Comparison of ENCODE assay signal across 19 cellular contexts in the genomic region with DNA sequence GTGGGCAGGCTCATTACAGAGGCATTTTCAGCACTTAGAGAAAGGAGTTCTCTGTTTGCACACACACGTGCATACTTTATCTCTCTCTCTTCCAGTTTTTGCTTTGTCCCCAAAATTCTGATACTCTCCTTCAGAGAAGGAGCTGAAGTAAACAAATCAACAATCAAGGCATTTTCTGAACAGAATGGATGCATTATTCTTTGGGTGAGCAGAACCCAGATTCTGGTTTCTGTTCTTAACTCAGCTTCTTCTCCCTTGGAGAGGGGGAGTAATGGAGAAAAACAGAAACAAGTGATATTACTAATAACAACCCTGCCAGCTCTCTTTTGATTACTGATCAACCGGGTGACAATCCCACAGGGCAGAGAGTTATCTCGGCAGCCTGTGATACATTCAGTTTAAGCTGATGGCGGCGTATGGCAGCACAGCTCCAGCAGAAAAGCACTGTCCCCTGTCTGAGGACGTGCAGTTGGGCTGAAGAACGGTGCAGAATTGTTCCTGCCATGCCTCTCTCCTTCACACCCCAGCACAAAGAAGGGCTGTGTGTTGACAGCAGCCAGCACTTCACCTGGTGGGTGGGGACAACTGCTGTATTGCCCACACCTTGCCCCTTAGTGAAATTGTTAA. TPM values are rescaled to one million over a fixed set of nuclear protein-coding genes. Genes with fewer than 3 reads are reported as not detected.
DNase-seq lines count a peak whose midpoint lies in the region; ATAC-seq and TF ChIP-seq lines count a peak whose summit lies in the region.
"Had no signal": no experiment of that assay in that cellular context is flagged by ENCODE, and none has a peak within 500 bp of the region (broad histone marks: within the 10 kb centered on the region; RNA-seq: fewer than 3 reads in every experiment).

No MANE protein-coding gene starts in this region.

- CTCF ChIA-PET in activated CD8-positive, alpha-beta memory T cell treated with anti-CD3 and anti-CD28 coated beads, Interleukin-2, amount 10 ng/mL, durations not matched to agents 7 days and 5 days (lab: Charles Lee) = no interaction called here

- no peak for TF ChIP-seq POLR2A in testis (IDR thresholded peaks at IDR 0.05)

- WGBS in testis, 2 donors = 65 to 70% methylated on average over 7 of the region's 7 CpGs

- H3K4me3 ChIP-seq in testis = no peak overlapping the region
- H3K4me3 ChIP-seq: BLaER1 treated with 17β-estradiol and CSF1 and Interleukin-3, amounts not matched to agents 10 nM and 100 nM; GM12878; GM23338 had no signal

- peaks cover 40% of the 10 kb centered on the region for H3K4me1 Mint-ChIP-seq in neural crest cell
- H3K4me1 Mint-ChIP-seq in activated CD8-positive, alpha-beta memory T cell treated with anti-CD3 and anti-CD28 coated beads, Interleukin-2, amount 10 ng/mL, durations not matched to agents 7 days and 5 days = no peaks in the 10 kb centered on the region

- H3K4me1 ChIP-seq in testis = peaks cover 44% of the 10 kb centered on the region
- H3K4me1 ChIP-seq: BLaER1 treated with 17β-estradiol and CSF1 and Interleukin-3, amounts not matched to agents 10 nM and 100 nM had no signal

- peak overlapping the region; percentile 9 to 36 for H3K27ac ChIP-seq in testis
- H3K27ac ChIP-seq: BLaER1 treated with 17β-estradiol and CSF1 and Interleukin-3, amounts not matched to agents 10 nM and 100 nM had no signal

- H3K9me3 Mint-ChIP-seq in neural crest cell = no peaks in the 10 kb centered on the region
- H3K9me3 Mint-ChIP-seq in activated CD8-positive, alpha-beta memory T cell treated with anti-CD3 and anti-CD28 coated beads, Interleukin-2, amount 10 ng/mL, durations not matched to agents 7 days and 5 days (ENCODE audit: low read depth) = no peaks in the 10 kb centered on the region
- H3K9me3 Mint-ChIP-seq: GM23338 had no signal

- H3K27me3 ChIP-seq in testis = no peaks in the 10 kb centered on the region
- H3K27me3 ChIP-seq: BLaER1 treated with 17β-estradiol and CSF1 and Interleukin-3, amounts not matched to agents 10 nM and 100 nM had no signal

- H3K36me3 ChIP-seq in testis (ENCODE audit: low read depth, missing control alignments) = no peaks in the 10 kb centered on the region
- H3K36me3 ChIP-seq: BLaER1 treated with 17β-estradiol and CSF1 and Interleukin-3, amounts not matched to agents 10 nM and 100 nM had no signal

- H3K4me3 Mint-ChIP-seq in neural crest cell = no peak overlapping the region
- no peak overlapping the region for H3K4me3 Mint-ChIP-seq in activated CD8-positive, alpha-beta memory T cell treated with anti-CD3 and anti-CD28 coated beads, Interleukin-2, amount 10 ng/mL, durations not matched to agents 7 days and 5 days
- H3K4me3 Mint-ChIP-seq: GM23338 had no signal

- no peaks in the 10 kb centered on the region for H3K9me3 ChIP-seq in testis
- H3K9me3 ChIP-seq: BLaER1 treated with 17β-estradiol and CSF1 and Interleukin-3, amounts not matched to agents 10 nM and 100 nM had no signal

- TF ChIP-seq CTCF in neural crest cell (conservative IDR thresholded peaks at IDR 0.05) = no peak
- no peak for TF ChIP-seq CTCF in testis (IDR thresholded peaks at IDR 0.05)

- H3K27ac Mint-ChIP-seq in neural crest cell (ENCODE audit: unreplicated experiment) = peak overlapping the region; percentile 85
- H3K27ac Mint-ChIP-seq in activated CD8-positive, alpha-beta memory T cell treated with anti-CD3 and anti-CD28 coated beads, Interleukin-2, amount 10 ng/mL, durations not matched to agents 7 days and 5 days = no peak overlapping the region
- H3K27ac Mint-ChIP-seq: GM23338 had no signal

- ATAC-seq in Right ventricle myocardium superior (ENCODE audit: poor library complexity) (peak; percentile 14), left cardiac atrium (no peak), GM19397 (IDR thresholded peaks at IDR 0.05; ENCODE audit: unreplicated experiment) (no peak)
- ATAC-seq in activated CD8-positive, alpha-beta memory T cell treated with anti-CD3 and anti-CD28 coated beads, Interleukin-2, amount 10 ng/mL, durations not matched to agents 7 days and 5 days = no peak
- ATAC-seq: GM12878, GM23338 had no signal

- H3K36me3 Mint-ChIP-seq in neural crest cell (ENCODE audit: low read depth) = no peaks in the 10 kb centered on the region
- H3K36me3 Mint-ChIP-seq in activated CD8-positive, alpha-beta memory T cell treated with anti-CD3 and anti-CD28 coated beads, Interleukin-2, amount 10 ng/mL, durations not matched to agents 7 days and 5 days = no peaks in the 10 kb centered on the region

- DNase-seq in Right ventricle myocardium superior (no peak), left cardiac atrium (no peak), globus pallidus (ENCODE audit: low spot score) (peak; percentile 55), neural crest cell (ENCODE audit: low read depth, low spot score) (no peak), testis (peak; percentile 55), DMS153 treated with DMSO at 0.1 percent for 48 hours (lab: John Stamatoyannopoulos, UW; ENCODE audit: unreplicated experiment) (no peak)
- DNase-seq in activated CD8-positive, alpha-beta memory T cell treated with anti-CD3 and anti-CD28 coated beads, Interleukin-2, amount 10 ng/mL, durations not matched to agents 7 days and 5 days = no peak
- DNase-seq: GDM1, KBM-7, MV-4-11, NCI-H1417 treated with DMSO at 0.1 percent for 48 hours, NCI-H1930, NCI-H446, NCI-H69, OCI-M1 had no signal

- no peaks in the 10 kb centered on the region for H3K27me3 Mint-ChIP-seq in neural crest cell (ENCODE audit: low read depth)
- peaks cover 5% of the 10 kb centered on the region for H3K27me3 Mint-ChIP-seq in activated CD8-positive, alpha-beta memory T cell treated with anti-CD3 and anti-CD28 coated beads, Interleukin-2, amount 10 ng/mL, durations not matched to agents 7 days and 5 days

- intact Hi-C loops in Right ventricle myocardium superior (cut with DNase I) = no loop called here
- intact Hi-C loops in left cardiac atrium (cut with DNase I) = no loop called here
- intact Hi-C loops in testis (cut with DNase I; ENCODE audit: low total_unique reads) = no loop called here

RNA-seq across cellular contexts. Expression of gene SASH1, which starts 47.3 kb away (rescaled TPM):
- total RNA-seq in Right ventricle myocardium superior = 35.8 TPM
- 10 to 100 TPM; 33.4 to 36.2 TPM for total RNA-seq in left cardiac atrium
- total RNA-seq in neural crest cell = 88.0 and 90.0 TPM in 2 replicates
- 10 to 100 TPM; 40.3 to 42.1 TPM for total RNA-seq in testis
- polyA plus RNA-seq in testis (ENCODE audit: insufficient read depth, low read depth, low replicate concordance) = 12.1 TPM
- total RNA-seq in activated CD8-positive, alpha-beta memory T cell treated with anti-CD3 and anti-CD28 coated beads, Interleukin-2, amount 10 ng/mL, durations not matched to agents 7 days and 5 days = under 1 TPM; 0.03 to 0.47 TPM

Comparison
In these comparisons a context has a peak if more than half of its experiments do, and no peak if none do; other contexts are left out.
1. DNase-seq: peak in globus pallidus (single experiment) and testis (single experiment); none in Right ventricle myocardium superior (single experiment), left cardiac atrium (single experiment), neural crest cell (single experiment), activated CD8-positive, alpha-beta memory T cell treated with anti-CD3 and anti-CD28 coated beads, Interleukin-2, amount 10 ng/mL, durations not matched to agents 7 days and 5 days (single experiment) and DMS153 treated with DMSO at 0.1 percent for 48 hours (single experiment).
2. RNA of gene SASH1, which starts 47.3 kb away (total RNA-seq): 88.0 to 90.0 TPM in neural crest cell, 40.3 to 42.1 TPM in testis, 33.4 to 36.2 TPM in left cardiac atrium and 35.8 TPM in Right ventricle myocardium superior (single experiment); 0.03 to 0.47 TPM in activated CD8-positive, alpha-beta memory T cell treated with anti-CD3 and anti-CD28 coated beads, Interleukin-2, amount 10 ng/mL, durations not matched to agents 7 days and 5 days; every median in the first group is over 10 times any median in the second.